Comparison of ENCODE assay signal across 8 cellular contexts in genomic region chr20:37524859-37525708, GRCh38. TPM values are rescaled to one million over a fixed set of nuclear protein-coding genes. Genes with fewer than 3 reads are reported as not detected.
DNase-seq lines count a peak whose midpoint lies in the region; ATAC-seq and TF ChIP-seq lines count a peak whose summit lies in the region.

No MANE protein-coding gene starts in this region.

- H3K9me3 Mint-ChIP-seq in activated CD8-positive, alpha-beta T cell treated with anti-CD3 and anti-CD28 coated beads, Interleukin-2, amount 10 ng/mL, durations not matched to agents 7 days and 5 days (ENCODE audit: insufficient read depth), result no peaks in the 10 kb centered on the region

- DNase-seq in left ventricle myocardium inferior (no peak), Right ventricle myocardium inferior (ENCODE audit: missing footprints) (no peak), right lobe of liver (peak in 1 of 3 donors; percentile 27), NCI-H2029 treated with DMSO at 0.1 percent for 48 hours (lab: John Stamatoyannopoulos, UW) (no peak), hypothalamus (lab: John Stamatoyannopoulos, UW) (no peak)
- DNase-seq in activated CD8-positive, alpha-beta T cell treated with anti-CD3 and anti-CD28 coated beads, Interleukin-2, amount 10 ng/mL, durations not matched to agents 7 days and 5 days, result peak; percentile 27

- H3K27ac Mint-ChIP-seq in activated CD8-positive, alpha-beta T cell treated with anti-CD3 and anti-CD28 coated beads, Interleukin-2, amount 10 ng/mL, durations not matched to agents 7 days and 5 days, result peak overlapping the region; percentile 5

- intact Hi-C loops in left ventricle myocardium inferior (cut with micrococcal nuclease) (no loop called here), Right ventricle myocardium inferior (cut with DNase I) (loop anchor here (5.0 kb wide), 2 partner anchors 238 to 578 kb away; partner anchors contain the start of gene MANBAL), right lobe of liver (cut with DNase I) (loop anchor here (5.0 to 10.0 kb wide), 2 partner anchors 130 to 133 kb away; no protein-coding TSS in a partner anchor)

- 40% methylated on average over 3 of the region's 6 CpGs for WGBS in right lobe of liver (ENCODE audit: insufficient coverage, low coverage, low lambda C conversion rate, missing lambda C conversion rate)
- 54% methylated on average over 6 of the region's 6 CpGs for WGBS in urinary bladder

- H3K4me1 ChIP-seq in left ventricle myocardium inferior (peaks cover 84% of the 10 kb centered on the region), right lobe of liver (peaks cover 0 to 36% (median 14%) of the 10 kb centered on the region in 4 donors), urinary bladder (ENCODE audit: insufficient read depth) (no peaks in the 10 kb centered on the region)

- TF ChIP-seq CTCF in left ventricle myocardium inferior (IDR thresholded peaks at IDR 0.05; ENCODE audit: borderline replicate concordance) (no peak), right lobe of liver (IDR thresholded peaks at IDR 0.05) (no peak)

- H3K9me3 ChIP-seq in left ventricle myocardium inferior (replicated peaks) (no peaks in the 10 kb centered on the region), right lobe of liver (no peaks in the 10 kb centered on the region)

- no peaks in the 10 kb centered on the region for H3K27me3 Mint-ChIP-seq in activated CD8-positive, alpha-beta T cell treated with anti-CD3 and anti-CD28 coated beads, Interleukin-2, amount 10 ng/mL, durations not matched to agents 7 days and 5 days (ENCODE audit: low read depth)

- POLR2A ChIA-PET in activated CD8-positive, alpha-beta T cell treated with anti-CD3 and anti-CD28 coated beads, Interleukin-2, amount 10 ng/mL, durations not matched to agents 7 days and 5 days (lab: Charles Lee), result no interaction called here

- ATAC-seq in Right ventricle myocardium inferior, result no peak
- no peak for ATAC-seq in activated CD8-positive, alpha-beta T cell treated with anti-CD3 and anti-CD28 coated beads, Interleukin-2, amount 10 ng/mL, durations not matched to agents 7 days and 5 days
- no peak for ATAC-seq in right lobe of liver
- no peak for ATAC-seq in GM19397 (IDR thresholded peaks at IDR 0.05; ENCODE audit: unreplicated experiment)

- no peaks in the 10 kb centered on the region for H3K27me3 ChIP-seq in left ventricle myocardium inferior (ENCODE audit: low read depth)
- no peaks in the 10 kb centered on the region for H3K27me3 ChIP-seq in right lobe of liver

- peaks cover 39% of the 10 kb centered on the region for H3K4me1 Mint-ChIP-seq in activated CD8-positive, alpha-beta T cell treated with anti-CD3 and anti-CD28 coated beads, Interleukin-2, amount 10 ng/mL, durations not matched to agents 7 days and 5 days (ENCODE audit: low read depth)

- H3K4me3 Mint-ChIP-seq in activated CD8-positive, alpha-beta T cell treated with anti-CD3 and anti-CD28 coated beads, Interleukin-2, amount 10 ng/mL, durations not matched to agents 7 days and 5 days, result peak overlapping the region; percentile 3

- H3K27ac ChIP-seq in left ventricle myocardium inferior (replicated peaks) (peak overlapping the region; percentile 94), right lobe of liver (no peak overlapping the region), urinary bladder (ENCODE audit: low read depth) (peak overlapping the region; percentile 53)

- CTCF ChIA-PET in activated CD8-positive, alpha-beta T cell treated with anti-CD3 and anti-CD28 coated beads, Interleukin-2, amount 10 ng/mL, durations not matched to agents 7 days and 5 days (lab: Charles Lee), result interaction anchor here (0.8 to 0.9 kb wide), 2 partner anchors 9 to 132 kb away, joined by 3 read pairs; no protein-coding TSS in a partner anchor

- H3K36me3 ChIP-seq in left ventricle myocardium inferior (peaks cover 5% of the 10 kb centered on the region), right lobe of liver (no peaks in the 10 kb centered on the region), urinary bladder (ENCODE audit: insufficient read depth) (no peaks in the 10 kb centered on the region)

- no peak for TF ChIP-seq POLR2A in right lobe of liver (IDR thresholded peaks at IDR 0.05)

- H3K4me3 ChIP-seq in left ventricle myocardium inferior (peak overlapping the region; percentile 97), right lobe of liver (peak overlapping the region in 2 of 3 donors; percentile 100), urinary bladder (ENCODE audit: low read depth, low read length) (no peak overlapping the region)

- H3K36me3 Mint-ChIP-seq in activated CD8-positive, alpha-beta T cell treated with anti-CD3 and anti-CD28 coated beads, Interleukin-2, amount 10 ng/mL, durations not matched to agents 7 days and 5 days (ENCODE audit: low read depth), result peaks cover 12% of the 10 kb centered on the region

RNA-seq across cellular contexts. Expression of gene BLCAP, which starts 2.6 kb away (rescaled TPM):
- 91.8 TPM for total RNA-seq in left ventricle myocardium inferior
- total RNA-seq in Right ventricle myocardium inferior, result 92.1 TPM
- total RNA-seq in activated CD8-positive, alpha-beta T cell treated with anti-CD3 and anti-CD28 coated beads, Interleukin-2, amount 10 ng/mL, durations not matched to agents 7 days and 5 days, result 10 to 100 TPM; 33.2 to 34.6 TPM
- total RNA-seq in right lobe of liver, result 10 to 100 TPM; 32.7 to 75.5 (median 47.8) TPM
- 82.5 TPM for total RNA-seq in urinary bladder
- polyA plus RNA-seq in urinary bladder, result 94.0 TPM

RNA-seq across cellular contexts. Expression of gene NNAT, which starts 4.0 kb away (rescaled TPM):
- total RNA-seq in left ventricle myocardium inferior (0.33 TPM), Right ventricle myocardium inferior (0.19 TPM), right lobe of liver (not detected), urinary bladder (31.4 TPM)
- under 1 TPM in 1 of 2 experiments, not detected in 1; 0.32 TPM for total RNA-seq in activated CD8-positive, alpha-beta T cell treated with anti-CD3 and anti-CD28 coated beads, Interleukin-2, amount 10 ng/mL, durations not matched to agents 7 days and 5 days
- polyA plus RNA-seq in urinary bladder, result 61.2 TPM

Comparison
In these comparisons a context has a peak if more than half of its experiments do, and no peak if none do; other contexts are left out.
1. H3K27ac ChIP-seq: peak in left ventricle myocardium inferior (single experiment) and urinary bladder (single experiment); none in right lobe of liver (0 of 3).
2. RNA of gene NNAT, which starts 4.0 kb away (total RNA-seq): 31.4 TPM in urinary bladder (single experiment); 0.33 TPM in left ventricle myocardium inferior (single experiment), 0.32 TPM in activated CD8-positive, alpha-beta T cell treated with anti-CD3 and anti-CD28 coated beads, Interleukin-2, amount 10 ng/mL, durations not matched to agents 7 days and 5 days, 0.19 TPM in Right ventricle myocardium inferior (single experiment) and not detected in right lobe of liver; every median in the first group is over 10 times any median in the second.